ENCODE assay signal across 8 cellular contexts in the genomic region with DNA sequence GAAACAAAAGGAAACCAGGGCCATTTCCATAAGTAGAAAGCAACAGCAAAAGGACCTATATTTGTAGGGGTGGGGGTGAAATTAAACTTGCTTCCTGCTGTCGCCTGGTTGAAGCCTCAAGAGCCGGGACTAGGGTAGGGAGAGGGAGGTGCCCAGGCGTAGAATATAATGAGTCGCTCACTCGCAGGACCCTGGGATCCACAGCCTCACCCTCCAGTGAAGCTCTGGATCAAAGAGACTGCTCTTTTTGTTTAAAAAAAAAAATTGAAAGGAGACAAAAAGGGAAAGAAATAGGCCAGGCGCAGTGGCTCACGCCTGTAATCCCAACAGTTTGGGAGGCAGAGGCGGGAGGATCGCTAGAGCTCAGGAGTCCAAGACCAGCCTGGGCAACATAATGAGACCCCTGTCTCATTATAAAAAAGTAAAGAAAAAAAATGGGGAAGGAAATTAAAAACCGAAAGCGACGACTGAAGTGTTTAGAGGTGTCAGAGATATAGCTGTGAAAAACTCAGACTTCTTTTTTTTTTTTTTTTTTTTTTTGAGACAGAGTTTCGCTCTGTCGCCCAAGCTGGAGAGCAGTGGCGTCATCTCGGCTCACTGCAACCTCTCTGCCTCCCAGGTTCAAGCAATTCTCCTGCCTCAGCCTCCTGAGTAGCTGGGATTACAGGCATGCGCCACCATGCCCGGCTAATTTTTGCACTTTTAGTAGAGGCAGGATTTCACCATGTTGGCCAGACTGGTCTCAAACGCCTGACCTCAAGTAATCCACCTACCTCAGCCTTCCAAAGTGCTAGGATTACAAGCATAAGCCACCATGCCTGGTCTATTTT. TPM values are rescaled to one million over a fixed set of nuclear protein-coding genes. Genes with fewer than 3 reads are reported as not detected.
A peak's percentile ranks its signal among the peaks of the same experiment; 100 is the strongest.
DNase-seq lines count a peak whose midpoint lies in the region; ATAC-seq, FAIRE-seq and TF ChIP-seq lines count a peak whose summit lies in the region.

No MANE protein-coding gene starts in this region.

- 0% methylated on average over 16 of the region's 19 CpGs for WGBS in GM12878 (ENCODE audit: insufficient coverage, insufficient replicate concordance, low lambda C conversion rate, missing lambda C conversion rate)
- 67 to 79% (median 76%) methylated on average over 18 to 19 of the region's 19 CpGs for WGBS in psoas muscle, 3 donors

- TF ChIP-seq POLR2A in GM12878 (IDR thresholded peaks at IDR 0.05; ENCODE audit: low read depth, low read length), result no peak; the same call in 1 of the 2 replicates

- no peaks in the 10 kb centered on the region for H3K9me3 ChIP-seq in GM12878 (replicated peaks; ENCODE audit: control insufficient read depth, insufficient read depth, low read length)
- H3K9me3 ChIP-seq in psoas muscle, result no peaks in the 10 kb centered on the region

- H3K4me1 ChIP-seq in GM12878 (ENCODE audit: control insufficient read depth, insufficient read depth, low read length), result peaks cover 54% of the 10 kb centered on the region
- H3K4me1 ChIP-seq in psoas muscle, result peaks cover 10% of the 10 kb centered on the region

- FAIRE-seq in GM12878 (lab: Jason Lieb, UNC), result no peak

- no peaks in the 10 kb centered on the region for H3K79me2 ChIP-seq in GM12878 (ENCODE audit: control insufficient read depth, insufficient read depth, low read length)

- ATAC-seq in GM12878, result peak; percentile 66
- no peak for ATAC-seq in psoas muscle

- TSS peak; percentile 95 for BruUV-seq in GM12878 (replicated peaks; lab: Mats Ljungman, UMichigan)

- in situ Hi-C loops in GM12878 (cut with MboI), result loop anchor here (10.0 kb wide), 1 partner anchor 1216 kb away; a partner anchor contains a TSS

- intact Hi-C loops in GM12878 (cut with micrococcal nuclease; ENCODE audit: unreplicated experiment) (no loop called here), psoas muscle (cut with DNase I) (no loop called here)

- TF ChIP-seq EP300 in GM12878 (IDR thresholded peaks at IDR 0.05; ENCODE audit: borderline replicate concordance in 1 of 2, control insufficient read depth in 1 of 2, low read depth in 2 of 2, low read length in 2 of 2), result no peak

- no peak for TF ChIP-seq RAD21 in GM12878 (IDR thresholded peaks at IDR 0.05; ENCODE audit: insufficient read depth, low read depth, low read length)

- H3K9ac ChIP-seq in GM12878 (ENCODE audit: control insufficient read depth, insufficient read depth, low read length), result peak overlapping the region; percentile 95

- RAD21 ChIA-PET in GM12878 (lab: Charles Lee; ENCODE audit: unreplicated experiment), result interaction anchor here (0.6 to 12.1 kb wide), 6 partner anchors 8 to 35 kb away, joined by 3 to 270 read pairs (median 4); a partner anchor contains a TSS

- no peaks in the 10 kb centered on the region for H4K20me1 ChIP-seq in GM12878 (ENCODE audit: control insufficient read depth, insufficient read depth)

- H3K36me3 ChIP-seq in GM06990 (ENCODE audit: control insufficient read depth, insufficient read depth, low read length), result no peaks in the 10 kb centered on the region
- H3K36me3 ChIP-seq in GM12878 (ENCODE audit: control insufficient read depth in 2 of 2, insufficient read depth in 2 of 2, low read length in 1 of 2), result no peaks in the 10 kb centered on the region
- no peaks in the 10 kb centered on the region for H3K36me3 ChIP-seq in psoas muscle (ENCODE audit: insufficient read depth in 1 of 2, low read depth in 1 of 2)

- peak; percentile 56 for DNase-seq in GM06990 (ENCODE audit: extremely low read depth, insufficient read length)
- peak; percentile 88 for DNase-seq in OCI-M1 (lab: John Stamatoyannopoulos, UW)
- DNase-seq in GM12878 (ENCODE audit: low read depth, low spot score), result no peak
- no peak for DNase-seq in psoas muscle
- DNase-seq in hippocampal formation (lab: John Stamatoyannopoulos, UW), result no peak
- DNase-seq in NCI-H748 (lab: John Stamatoyannopoulos, UW; ENCODE audit: unreplicated experiment), result no peak
- DNase-seq in NCI-H187 (lab: John Stamatoyannopoulos, UW), result no peak
- DNase-seq in epidermal melanocyte (ENCODE audit: insufficient read length, low spot score), result no peak

- H3K4me3 ChIP-seq in GM06990 (replicated peaks; ENCODE audit: low read depth, low read length) (peak overlapping the region; percentile 48), GM12878 (peak overlapping the region; percentile 54), psoas muscle (peak overlapping the region; percentile 7)

- CTCF ChIA-PET in GM12878 (lab: Yijun Ruan, JAX), result interaction anchor here (0.9 to 6.1 kb wide), 5 partner anchors 12 to 171 kb away, joined by 3 to 70 read pairs (median 3); a partner anchor contains a TSS

- peak overlapping the region; percentile 90 for H3K4me2 ChIP-seq in GM12878 (ENCODE audit: control insufficient read depth, insufficient read depth)

- peak overlapping the region; percentile 98 for H3K27ac ChIP-seq in GM12878 (ENCODE audit: control insufficient read depth, insufficient read depth)
- H3K27ac ChIP-seq in psoas muscle, result peak overlapping the region; percentile 50

- H3K27me3 ChIP-seq in GM06990 (replicated peaks; ENCODE audit: control insufficient read depth, insufficient read depth, low read length), result no peaks in the 10 kb centered on the region
- H3K27me3 ChIP-seq in GM12878 (replicated peaks in 1 of 2; ENCODE audit: control insufficient read depth in 2 of 2, insufficient read depth in 2 of 2, low read length in 1 of 2), result no peaks in the 10 kb centered on the region
- no peaks in the 10 kb centered on the region for H3K27me3 ChIP-seq in psoas muscle (ENCODE audit: insufficient read depth in 3 of 3, low read length in 2 of 3)

- SMC1A ChIA-PET in GM12878 (lab: Charles Lee; ENCODE audit: uncharacterized antibody, unreplicated experiment), result interaction anchor here (0.9 to 17.2 kb wide), 4 partner anchors 9 to 20 kb away, joined by 3 to 297 read pairs (median 4); a partner anchor contains a TSS

- TF ChIP-seq CTCF in GM06990 (IDR thresholded peaks at IDR 0.05; ENCODE audit: insufficient read depth, low read length, poor library complexity, severe bottlenecking) (no peak), GM12878 (IDR thresholded peaks at IDR 0.05 in 2 of 3, conservative IDR thresholded peaks at IDR 0.05 in 1 of 3; ENCODE audit: control insufficient read depth in 2 of 3, extremely low read depth in 1 of 3, insufficient read depth in 1 of 3, low read depth in 3 of 3, low read length in 3 of 3) (no peak), psoas muscle (IDR thresholded peaks at IDR 0.05) (no peak)

- H2AFZ ChIP-seq in GM12878 (ENCODE audit: control insufficient read depth, low read depth, low read length), result peak overlapping the region; percentile 41

- POLR2A ChIA-PET in GM12878 (lab: Charles Lee), result interaction anchor here (0.6 to 10.8 kb wide), 10 partner anchors 9 to 1707 kb away, joined by 3 to 331 read pairs (median 4); a partner anchor contains a TSS

TF ChIP-seq in GM12878, 131 proteins besides CTCF, POLR2A, EP300 and RAD21 (continues in another document):
- no peak for TF ChIP-seq IRF4 (IDR thresholded peaks at IDR 0.05; ENCODE audit: low read depth, low read length)
- no peak for TF ChIP-seq HDAC6 (IDR thresholded peaks at IDR 0.05; ENCODE audit: unreplicated experiment)
- 0 out of 2 replicates have a peak, but pooled peaks have one; percentile 29 for TF ChIP-seq TAF1 (IDR thresholded peaks at IDR 0.05; ENCODE audit: borderline replicate concordance, low read depth, low read length)
- no peak for TF ChIP-seq JUNB (IDR thresholded peaks at IDR 0.05)
- no peak for TF ChIP-seq PML (IDR thresholded peaks at IDR 0.05; ENCODE audit: low read length)

RNA-seq across cellular contexts. Expression of a gene that starts 10.9 kb away (rescaled TPM):
- 147 and 180 TPM in 2 replicates for total RNA-seq in GM12878 (2013; cell fraction: nucleolus; rRNA removed)
- total RNA-seq in GM12878 (2014; rRNA removed), result 75.3 and 81.7 TPM in 2 replicates
- 20.7 and 23.9 TPM in 2 replicates for total RNA-seq in GM12878 (2014; rRNA removed; fragmentation: Illumina TruSeq; extraction: Trizol)
- 103 and 111 TPM in 2 replicates for total RNA-seq in GM12878 (2021)
- 23.2 TPM for polyA plus RNA-seq in GM12878 (2011; ENCODE audit: low read depth)
- 19.1 and 31.8 TPM in 2 replicates for polyA plus RNA-seq in GM12878 (2011; rRNA removed)
- polyA plus RNA-seq in GM12878 (2011; cell fraction: cytosol; rRNA removed), result 42.8 and 43.6 TPM in 2 replicates
- polyA plus RNA-seq in GM12878 (2011; cell fraction: nucleus; rRNA removed), result 211 and 230 TPM in 2 replicates
- 62.9 and 69.7 TPM in 2 replicates for polyA plus RNA-seq in GM12878 (2012)
- 31.0 and 48.2 TPM in 2 replicates for polyA plus RNA-seq in GM12878 (2014; fragmentation: Illumina TruSeq; extraction: Trizol)
- 1 to 10 TPM; 4.0 to 4.5 TPM for polyA plus RNA-seq in GM12878 (2014; fragmentation: Nextera tagmentation; extraction: Ambion mirVana)
- 59.7 and 67.2 TPM in 2 replicates for polyA plus RNA-seq in GM12878 (2014; rRNA removed)
- 10 to 100 TPM; 66.3 to 71.8 TPM for polyA plus RNA-seq in GM12878 (2016; fragmentation: Nextera tagmentation; extraction: Ambion mirVana)
- 58.1 and 96.5 TPM in 2 replicates for polyA minus RNA-seq in GM12878 (2011; rRNA and poly(A)+ RNA removed)
- 35.2 and 47.0 TPM in 2 replicates for polyA minus RNA-seq in GM12878 (2011; cell fraction: cytosol; rRNA and poly(A)+ RNA removed)
- polyA minus RNA-seq in GM12878 (2011; cell fraction: nucleus; rRNA and poly(A)+ RNA removed), result 50.1 and 74.1 TPM in 2 replicates
- total RNA-seq in psoas muscle, result 10 to 100 TPM; 20.8 to 57.6 (median 40.1) TPM
- 10 to 100 TPM; 15.6 to 40.2 (median 28.5) TPM for polyA plus RNA-seq in psoas muscle

RNA-seq across cellular contexts. Expression of a gene that starts 48.8 kb away (rescaled TPM):
- 162 and 204 TPM in 2 replicates for total RNA-seq in GM12878 (2013; cell fraction: nucleolus; rRNA removed)
- 248 and 280 TPM in 2 replicates for total RNA-seq in GM12878 (2014; rRNA removed)
- 109 and 116 TPM in 2 replicates for total RNA-seq in GM12878 (2014; rRNA removed; fragmentation: Illumina TruSeq; extraction: Trizol)
- 218 and 236 TPM in 2 replicates for total RNA-seq in GM12878 (2021)
- 90.3 TPM for polyA plus RNA-seq in GM12878 (2011; ENCODE audit: low read depth)
- polyA plus RNA-seq in GM12878 (2011; rRNA removed), result 56.8 and 134 TPM in 2 replicates
- 158 and 220 TPM in 2 replicates for polyA plus RNA-seq in GM12878 (2011; cell fraction: cytosol; rRNA removed)
- polyA plus RNA-seq in GM12878 (2011; cell fraction: nucleus; rRNA removed), result 1,234 and 1,343 TPM in 2 replicates
- 147 and 173 TPM in 2 replicates for polyA plus RNA-seq in GM12878 (2012)
- 40.7 and 113 TPM in 2 replicates for polyA plus RNA-seq in GM12878 (2014; fragmentation: Illumina TruSeq; extraction: Trizol)
- 100 to 1,000 TPM; 168 to 212 TPM for polyA plus RNA-seq in GM12878 (2014; fragmentation: Nextera tagmentation; extraction: Ambion mirVana)
- polyA plus RNA-seq in GM12878 (2014; rRNA removed), result 249 and 298 TPM in 2 replicates
- polyA plus RNA-seq in GM12878 (2016; fragmentation: Nextera tagmentation; extraction: Ambion mirVana), result 100 to 1,000 TPM; 356 to 378 TPM
- polyA minus RNA-seq in GM12878 (2011; rRNA and poly(A)+ RNA removed), result 84.7 and 109 TPM in 2 replicates
- 46.0 and 52.9 TPM in 2 replicates for polyA minus RNA-seq in GM12878 (2011; cell fraction: cytosol; rRNA and poly(A)+ RNA removed)
- 125 and 175 TPM in 2 replicates for polyA minus RNA-seq in GM12878 (2011; cell fraction: nucleus; rRNA and poly(A)+ RNA removed)
- 10 to 100 TPM; 14.8 to 32.4 (median 26.6) TPM for total RNA-seq in psoas muscle
- 10 to 100 TPM; 38.7 to 93.0 (median 45.3) TPM for polyA plus RNA-seq in psoas muscle

Comparison
In these comparisons a context has a peak if more than half of its experiments do, and no peak if none do; other contexts are left out.
1. DNase-seq: peak in GM06990 (single experiment) and OCI-M1 (single experiment); none in GM12878 (single experiment), psoas muscle (0 of 2), hippocampal formation (0 of 2), NCI-H748 (single experiment), NCI-H187 (0 of 2) and epidermal melanocyte (single experiment).
2. Peak in every context shown above with its lines, with median percentiles within 50 percentile points of each other: H3K4me3 ChIP-seq.